In the genomic region with DNA sequence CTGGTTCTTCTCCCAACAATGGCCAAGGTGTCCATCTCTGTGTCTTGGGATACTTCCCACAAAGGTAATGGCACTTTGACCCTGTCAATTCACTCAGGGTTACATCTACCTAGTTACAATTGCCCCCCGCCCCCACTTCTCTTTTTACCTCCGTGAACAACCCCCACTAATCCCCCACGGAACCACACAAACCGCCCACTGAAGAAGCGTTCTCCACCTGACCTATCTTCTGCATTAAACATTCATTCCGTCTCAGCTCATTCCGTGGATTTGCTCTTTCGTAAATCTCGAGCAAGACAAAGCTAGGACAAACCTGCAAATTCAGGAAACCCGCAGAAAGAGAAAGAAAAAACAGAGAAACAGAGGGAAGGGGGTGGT, we compare ENCODE assay signal across 8 cellular contexts. TPM values are rescaled to one million over a fixed set of nuclear protein-coding genes. Genes with fewer than 3 reads are reported as not detected.
A peak's percentile ranks its signal among the peaks of the same experiment; 100 is the strongest.
DNase-seq lines count a peak whose midpoint lies in the region; ATAC-seq and TF ChIP-seq lines count a peak whose summit lies in the region.

No MANE protein-coding gene starts in this region.

- H3K9me3 ChIP-seq in BE2C (no peaks in the 10 kb centered on the region), HUES64 (ENCODE audit: insufficient read depth, low read depth, low read length) (no peaks in the 10 kb centered on the region), muscle layer of colon (ENCODE audit: low read length) (no peaks in the 10 kb centered on the region)

- H3K36me3 ChIP-seq in BE2C (no peaks in the 10 kb centered on the region), HUES64 (ENCODE audit: insufficient read depth, low read length) (no peaks in the 10 kb centered on the region), muscle layer of colon (ENCODE audit: insufficient read depth, low read length) (no peaks in the 10 kb centered on the region)

- intact Hi-C loops in sciatic nerve (cut with DNase I): no loop called here

- H3K4me1 ChIP-seq in BE2C (peaks cover 8% of the 10 kb centered on the region), HUES64 (ENCODE audit: insufficient read depth, low read length) (peaks cover 43% of the 10 kb centered on the region), muscle layer of colon (ENCODE audit: insufficient read depth, low read length) (peaks cover 33% of the 10 kb centered on the region)

- H3K9ac ChIP-seq in HUES64 (ENCODE audit: low read depth, low read length) (peak overlapping the region; percentile 73), muscle layer of colon (ENCODE audit: low read length) (peak overlapping the region; percentile 98)

- no peak for ATAC-seq in sciatic nerve
- no peak for ATAC-seq in HG02798 (IDR thresholded peaks at IDR 0.05; ENCODE audit: poor library complexity, unreplicated experiment)
- no peak for ATAC-seq in GM21367 (IDR thresholded peaks at IDR 0.05; ENCODE audit: unreplicated experiment)

- no peak for TF ChIP-seq CTCF in BE2C (IDR thresholded peaks at IDR 0.05; ENCODE audit: low read depth, low read length)
- TF ChIP-seq CTCF in cardiac fibroblast (IDR thresholded peaks at IDR 0.05; ENCODE audit: low read depth, low read length): no peak

- DNase-seq in BE2C: no peak
- no peak for DNase-seq in cardiac fibroblast (ENCODE audit: low read depth in 2 of 2)
- no peak for DNase-seq in sciatic nerve (ENCODE audit: low spot score)
- no peak for DNase-seq in NCI-H1105 (lab: John Stamatoyannopoulos, UW)

- H3K4me3 ChIP-seq in BE2C (ENCODE audit: low read depth, low read length) (peak overlapping the region; percentile 68), HUES64 (ENCODE audit: low read length) (peak overlapping the region; percentile 94), cardiac fibroblast (replicated peaks in 1 of 2; ENCODE audit: low read depth in 2 of 2, low read length in 2 of 2) (peak overlapping the region; percentile 93 to 94), muscle layer of colon (ENCODE audit: low read depth in 1 of 2, low read length in 2 of 2) (peak overlapping the region; percentile 73 to 99)

- WGBS in HUES64: under 1% methylated on average over 10 of the region's 10 CpGs

- H3K27me3 ChIP-seq in BE2C (no peaks in the 10 kb centered on the region), HUES64 (ENCODE audit: insufficient read depth, low read length) (no peaks in the 10 kb centered on the region), muscle layer of colon (ENCODE audit: control insufficient read depth in 1 of 2, insufficient read depth in 2 of 2, low read length in 2 of 2) (no peaks in the 10 kb centered on the region)

- H3K27ac ChIP-seq in HUES64 (ENCODE audit: low read depth, low read length) (peak overlapping the region; percentile 85; the same call in 1 of the 2 replicates), muscle layer of colon (ENCODE audit: low read depth, low read length) (peak overlapping the region; percentile 96)

RNA-seq across cellular contexts. Expression of gene TMEM30A, which starts 0.7 kb away (rescaled TPM):
- 31.5 TPM for polyA plus RNA-seq in BE2C (2012; ENCODE audit: insufficient read depth, insufficient read length, low read depth)
- 42.0 TPM for polyA plus RNA-seq in HUES64 (2013, experiment 1 of 2)
- 47.5 TPM for polyA plus RNA-seq in HUES64 (2013, experiment 2 of 2)
- 104 TPM for total RNA-seq in sciatic nerve

RNA-seq across cellular contexts. Expression of gene COX7A2, which starts 40.3 kb away (rescaled TPM):
- 780 TPM for polyA plus RNA-seq in BE2C (2012; ENCODE audit: insufficient read depth, insufficient read length, low read depth)
- 230 TPM for polyA plus RNA-seq in HUES64 (2013, experiment 1 of 2)
- polyA plus RNA-seq in HUES64 (2013, experiment 2 of 2): 208 TPM
- total RNA-seq in sciatic nerve: 223 TPM
